Comparison of ENCODE assay signal across 13 cellular contexts in genomic region chr3:69130689-69131088, GRCh38. TPM values are rescaled to one million over a fixed set of nuclear protein-coding genes. Genes with fewer than 3 reads are reported as not detected.
DNase-seq lines count a peak whose midpoint lies in the region; ATAC-seq and TF ChIP-seq lines count a peak whose summit lies in the region.
"Had no signal": no experiment of that assay in that cellular context is flagged by ENCODE, and none has a peak within 500 bp of the region (broad histone marks: within the 10 kb centered on the region; RNA-seq: fewer than 3 reads in every experiment).

No MANE protein-coding gene starts in this region.

- ATAC-seq in GM19035 (IDR thresholded peaks at IDR 0.05; ENCODE audit: unreplicated experiment) (peak; percentile 91), GM21737 (IDR thresholded peaks at IDR 0.05; ENCODE audit: unreplicated experiment) (peak; percentile 84), HG03175 (IDR thresholded peaks at IDR 0.05; ENCODE audit: unreplicated experiment) (peak; percentile 97)
- ATAC-seq: A549 had no signal

- no peaks in the 10 kb centered on the region for H3K36me3 ChIP-seq in GM06990 (ENCODE audit: control insufficient read depth, insufficient read depth, low read length)

- TF ChIP-seq CTCF in GM06990 (IDR thresholded peaks at IDR 0.05; ENCODE audit: insufficient read depth, low read length, poor library complexity, severe bottlenecking), result no peak

- no peaks in the 10 kb centered on the region; the same call in 1 of the 2 replicates for H3K27me3 ChIP-seq in GM06990 (replicated peaks; ENCODE audit: control insufficient read depth, insufficient read depth, low read length)

- no peak overlapping the region for H3K4me3 ChIP-seq in GM06990 (replicated peaks; ENCODE audit: low read depth, low read length)
- H3K4me3 ChIP-seq: A549 had no signal

- DNase-seq in GM06990 (ENCODE audit: extremely low read depth, insufficient read length), result peak; percentile 22
- DNase-seq in NCI-H1417 (lab: John Stamatoyannopoulos, UW), result no peak
- DNase-seq in activated CD8-positive, alpha-beta memory T cell treated with anti-CD3 and anti-CD28 coated beads, Interleukin-2, amount 50 U/mL, for 4 hours, result no peak
- DNase-seq in NCI-H524 treated with DMSO at 0.1 percent for 48 hours (lab: John Stamatoyannopoulos, UW), result no peak
- no peak for DNase-seq in mucosa of gallbladder (ENCODE audit: low spot score)
- DNase-seq: DMS 273 treated with DMSO at 0.1 percent for 48 hours, mesenchymal stem cell, NCI-H1694 treated with DMSO at 0.1 percent for 48 hours, occipital lobe had no signal

RNA-seq across cellular contexts. Expression of gene LMOD3, which starts 8.3 kb away (rescaled TPM):
- 0.63 TPM for total RNA-seq in mucosa of gallbladder

RNA-seq across cellular contexts. Expression of gene ARL6IP5, which starts 46.0 kb away (rescaled TPM):
- total RNA-seq in mucosa of gallbladder, result 125 TPM

RNA-seq across cellular contexts. Expression of gene UBA3, which starts 50.5 kb away (rescaled TPM):
- 59.1 TPM for total RNA-seq in mucosa of gallbladder
